ENCODE assay signal across 25 cellular contexts in the genomic region with DNA sequence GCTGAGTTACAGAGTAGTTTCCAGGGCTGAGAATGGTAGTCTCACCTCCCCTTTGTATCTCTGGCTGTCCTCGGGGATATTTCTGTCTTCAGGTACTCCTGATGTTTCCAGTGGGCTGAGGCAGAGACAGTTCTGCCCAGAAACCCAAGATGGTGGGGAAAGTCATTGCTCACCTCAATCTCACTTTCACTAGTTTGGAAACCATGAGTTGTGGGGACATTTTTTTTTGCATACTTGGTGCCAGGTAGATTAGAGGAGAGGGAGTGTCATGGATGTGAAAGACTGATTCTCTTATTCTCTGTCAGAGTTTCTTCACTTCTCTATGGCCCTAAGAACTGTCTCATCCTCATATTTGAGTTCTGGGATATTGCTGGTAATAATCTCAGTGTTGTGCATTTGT.
"Had no signal": no experiment of that assay in that cellular context is flagged by ENCODE, and none has a peak within 500 bp of the region (broad histone marks: within the 10 kb centered on the region; RNA-seq: fewer than 3 reads in every experiment).

No MANE protein-coding gene starts in this region.

- H3K27me3 ChIP-seq: colonic mucosa, gastrocnemius medialis, heart right ventricle, left lung had no signal

- H3K36me3 ChIP-seq: colonic mucosa, esophagus squamous epithelium, gastrocnemius medialis, heart right ventricle, left lung, lower lobe of right lung had no signal

- H3K9me3 ChIP-seq: colonic mucosa, esophagus squamous epithelium, left lung, lower lobe of right lung had no signal

- DNase-seq: colonic mucosa; cortex of kidney; effector CD8-positive, alpha-beta T cell; effector memory CD8-positive, alpha-beta T cell; endodermal cell; erythroblast; esophagus squamous epithelium; foreskin fibroblast; foreskin melanocyte; gastrocnemius medialis; glutamatergic neuron; head of caudate nucleus; heart right ventricle; hippocampal formation; left cardiac atrium; left lung; left ventricle myocardium superior; lower lobe of right lung; mesenchymal stem cell; naive thymus-derived CD4-positive, alpha-beta T cell had no signal

- H3K4me3 ChIP-seq: colonic mucosa, esophagus squamous epithelium, gastrocnemius medialis, heart right ventricle, left lung, lower lobe of right lung had no signal

- FAIRE-seq: endometrium, islet of Langerhans, keratinocyte had no signal

- H3K27ac ChIP-seq: colonic mucosa, epithelial cell of prostate, esophagus squamous epithelium, gastrocnemius medialis, heart right ventricle, left lung, lower lobe of right lung had no signal

- H3K4me1 ChIP-seq: colonic mucosa, esophagus squamous epithelium, gastrocnemius medialis, heart right ventricle, left lung, lower lobe of right lung had no signal

- ATAC-seq: effector memory CD8-positive, alpha-beta T cell; esophagus mucosa; gastrocnemius medialis; heart right ventricle; left cardiac atrium; left lung; left ventricle myocardium superior; lower lobe of right lung; naive thymus-derived CD4-positive, alpha-beta T cell had no signal
